Comparison of ENCODE assay signal across 21 cellular contexts in the genomic region with DNA sequence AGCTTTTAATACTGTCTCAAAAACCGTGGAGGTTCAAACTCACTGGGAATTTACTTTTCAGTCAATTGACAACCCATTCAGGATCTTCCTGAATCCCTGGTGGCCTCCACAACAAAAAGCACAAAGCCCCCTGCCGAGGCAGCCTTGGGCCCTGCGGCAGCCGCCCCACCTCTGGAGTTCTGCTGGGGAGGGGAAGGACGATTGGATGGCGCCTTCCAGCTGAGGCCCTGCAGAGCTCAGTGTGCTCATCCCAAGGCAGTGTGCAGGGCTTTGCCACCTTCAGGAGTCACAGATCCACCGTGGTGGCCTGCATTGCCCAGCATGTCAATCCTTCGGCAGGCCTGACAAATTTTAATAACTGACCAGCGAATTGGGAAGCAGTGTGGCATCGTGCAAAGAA. TPM values are rescaled to one million over a fixed set of nuclear protein-coding genes. Genes with fewer than 3 reads are reported as not detected.
DNase-seq lines count a peak whose midpoint lies in the region; ATAC-seq and TF ChIP-seq lines count a peak whose summit lies in the region.
"Had no signal": no experiment of that assay in that cellular context is flagged by ENCODE, and none has a peak within 500 bp of the region (broad histone marks: within the 10 kb centered on the region; RNA-seq: fewer than 3 reads in every experiment).

No MANE protein-coding gene starts in this region.

- in situ Hi-C loops in ACHN (cut with HindIII; ENCODE audit: low pct_ligation_motif_present, low pct_unique_long_range_greater_than_20kb, low sequenced_read_pairs) = no loop called here

- H3K4me3 ChIP-seq in ectodermal cell (ENCODE audit: insufficient read depth, low read depth, low read length) = peak overlapping the region; percentile 62
- H3K4me3 ChIP-seq: tibial artery had no signal

- peaks cover 6% of the 10 kb centered on the region for H3K36me3 ChIP-seq in ectodermal cell (ENCODE audit: control insufficient read depth, insufficient read depth, low read length)

- H3K27ac ChIP-seq in 22Rv1 = peak overlapping the region; percentile 83
- no peak overlapping the region for H3K27ac ChIP-seq in ectodermal cell (ENCODE audit: insufficient read depth, low read depth, low read length, poor library complexity, severe bottlenecking)
- H3K27ac ChIP-seq: right atrium auricular region had no signal

- H3K4me1 ChIP-seq in ectodermal cell (ENCODE audit: control insufficient read depth, insufficient read depth, low read length) = peaks cover 31% of the 10 kb centered on the region

- WGBS in ectodermal cell, 2 experiments = 4 to 5% methylated on average over 10 of the region's 10 CpGs

- no peak for TF ChIP-seq CTCF in 22Rv1 (IDR thresholded peaks at IDR 0.05)

- ATAC-seq in HG03571 (IDR thresholded peaks at IDR 0.05; ENCODE audit: unreplicated experiment) (no peak), HG03565 (IDR thresholded peaks at IDR 0.05; ENCODE audit: unreplicated experiment) (no peak)
- ATAC-seq: activated CD8-positive, alpha-beta T cell treated with anti-CD3 and anti-CD28 coated beads for 36 hours; activated T-cell treated with anti-CD3 and anti-CD28 coated beads, Interleukin-2, amount 50 U/mL, for 72 hours; esophagus mucosa; naive thymus-derived CD4-positive, alpha-beta T cell; stimulated activated effector memory CD8-positive, alpha-beta T cell treated with anti-CD3 and anti-CD28 coated beads, Interleukin-12 subunit alpha, Interleukin-12 subunit beta, amount 100 ng/mL, for 72 hours; T-cell had no signal

- no peaks in the 10 kb centered on the region for H3K9me3 ChIP-seq in ectodermal cell (ENCODE audit: control insufficient read depth, low read length)
- H3K9me3 ChIP-seq: right atrium auricular region, tibial artery had no signal

- DNase-seq in NCI-H146 (lab: John Stamatoyannopoulos, UW) = peak; percentile 28
- peak; percentile 62 for DNase-seq in mesenteric fat pad (ENCODE audit: low spot score)
- no peak for DNase-seq in ACHN
- no peak for DNase-seq in putamen (ENCODE audit: low spot score)
- DNase-seq: activated CD8-positive, alpha-beta T cell treated with anti-CD3 and anti-CD28 coated beads for 36 hours; activated naive CD8-positive, alpha-beta T cell treated with anti-CD3 and anti-CD28 coated beads for 36 hours; activated T-cell treated with anti-CD3 and anti-CD28 coated beads, Interleukin-2, amount 50 U/mL, for 72 hours; Kasumi-1; naive thymus-derived CD4-positive, alpha-beta T cell; NCI-H446; stimulated activated CD4-positive, alpha-beta T cell treated with anti-CD3 and anti-CD28 coated beads, Interleukin-15, amount 100 ng/mL, for 24 hours; T-cell had no signal

- no peaks in the 10 kb centered on the region for H3K27me3 ChIP-seq in ectodermal cell (ENCODE audit: control insufficient read depth, insufficient read depth, low read length, poor library complexity, severe bottlenecking)
- H3K27me3 ChIP-seq: right atrium auricular region, tibial artery had no signal

RNA-seq across cellular contexts. Expression of gene ZFTA, which starts 7.4 kb away (rescaled TPM):
- polyA plus RNA-seq in ectodermal cell (2013, experiment 1 of 4) = 31.2 TPM
- polyA plus RNA-seq in ectodermal cell (2013, experiment 2 of 4) = 38.0 TPM
- polyA plus RNA-seq in ectodermal cell (2013, experiment 3 of 4) = 31.6 TPM
- polyA plus RNA-seq in ectodermal cell (2013, experiment 4 of 4) = 32.6 TPM
- 15.3 TPM for total RNA-seq in mesenteric fat pad
- polyA plus RNA-seq: CD14-positive monocyte had no signal

RNA-seq across cellular contexts. Expression of gene SPINDOC, which starts 52.1 kb away (rescaled TPM):
- 86.7 TPM for polyA plus RNA-seq in ectodermal cell (2013, experiment 1 of 4)
- polyA plus RNA-seq in ectodermal cell (2013, experiment 2 of 4) = 87.0 TPM
- polyA plus RNA-seq in ectodermal cell (2013, experiment 3 of 4) = 59.7 TPM
- 64.9 TPM for polyA plus RNA-seq in ectodermal cell (2013, experiment 4 of 4)
- 16.2 TPM for total RNA-seq in mesenteric fat pad

Comparison
In these comparisons a context has a peak if more than half of its experiments do, and no peak if none do; other contexts are left out.
1. DNase-seq: peak in NCI-H146 (single experiment) and mesenteric fat pad (single experiment); none in ACHN (single experiment) and putamen (single experiment).